Comparison of ENCODE assay signal across 2 cellular contexts in the genomic region with DNA sequence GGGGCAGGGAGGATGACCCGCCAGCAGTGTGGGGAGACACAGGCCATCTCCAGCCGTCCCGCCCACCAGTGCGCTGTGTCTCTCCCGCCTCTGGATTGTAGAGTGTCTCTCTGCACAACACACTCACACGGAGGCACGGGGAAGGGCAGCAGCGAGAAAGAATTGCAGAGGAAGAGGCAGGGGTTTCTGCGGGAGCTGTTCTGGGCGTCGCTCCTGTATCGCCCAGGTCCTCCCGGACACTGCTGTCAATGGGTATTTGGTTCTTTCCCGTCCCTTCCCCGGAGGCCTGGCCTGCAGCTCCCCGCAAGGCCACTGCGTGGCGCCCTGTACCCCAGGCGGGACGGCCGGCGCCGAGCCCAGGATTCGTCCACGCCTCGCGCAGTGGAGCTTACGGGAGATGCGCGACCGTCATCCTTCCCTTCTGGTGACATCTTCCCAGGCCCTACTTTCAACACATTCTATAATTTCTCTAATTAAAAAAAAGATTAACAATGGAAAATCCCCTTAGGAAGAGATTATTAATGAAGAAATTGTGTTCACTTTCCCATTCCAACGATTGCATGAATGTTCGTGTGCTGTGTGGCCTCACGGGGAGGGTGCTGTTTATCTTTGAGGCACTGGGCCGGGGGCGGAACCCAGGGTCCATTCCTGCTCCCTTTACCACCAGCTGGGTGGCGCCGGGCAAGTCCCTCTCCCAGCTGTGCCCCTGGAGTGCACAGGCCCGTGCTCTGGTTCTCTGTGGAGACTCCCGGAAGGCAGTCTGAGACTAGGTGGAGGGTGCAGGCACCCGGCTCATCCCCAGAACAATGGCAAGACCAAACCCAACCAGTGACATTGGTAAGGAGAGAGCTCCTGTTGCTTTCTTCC.
TF ChIP-seq lines count a peak whose summit lies in the region.

No MANE protein-coding gene starts in this region.

TF ChIP-seq in H1, 55 proteins besides CTCF, POLR2A, EP300 and RAD21 (continued from another document):
- TF ChIP-seq SP2 (IDR thresholded peaks at IDR 0.05; ENCODE audit: low read length) (no peak), TBP (IDR thresholded peaks at IDR 0.05; ENCODE audit: low read depth, low read length) (no peak), MAX (IDR thresholded peaks at IDR 0.05) (peak; percentile 30; the same call in 1 of the 2 replicates)

TF ChIP-seq in neural cell, 6 proteins besides CTCF, POLR2A, EP300 and RAD21 (continued from another document):
- TF ChIP-seq, protein P1, sequence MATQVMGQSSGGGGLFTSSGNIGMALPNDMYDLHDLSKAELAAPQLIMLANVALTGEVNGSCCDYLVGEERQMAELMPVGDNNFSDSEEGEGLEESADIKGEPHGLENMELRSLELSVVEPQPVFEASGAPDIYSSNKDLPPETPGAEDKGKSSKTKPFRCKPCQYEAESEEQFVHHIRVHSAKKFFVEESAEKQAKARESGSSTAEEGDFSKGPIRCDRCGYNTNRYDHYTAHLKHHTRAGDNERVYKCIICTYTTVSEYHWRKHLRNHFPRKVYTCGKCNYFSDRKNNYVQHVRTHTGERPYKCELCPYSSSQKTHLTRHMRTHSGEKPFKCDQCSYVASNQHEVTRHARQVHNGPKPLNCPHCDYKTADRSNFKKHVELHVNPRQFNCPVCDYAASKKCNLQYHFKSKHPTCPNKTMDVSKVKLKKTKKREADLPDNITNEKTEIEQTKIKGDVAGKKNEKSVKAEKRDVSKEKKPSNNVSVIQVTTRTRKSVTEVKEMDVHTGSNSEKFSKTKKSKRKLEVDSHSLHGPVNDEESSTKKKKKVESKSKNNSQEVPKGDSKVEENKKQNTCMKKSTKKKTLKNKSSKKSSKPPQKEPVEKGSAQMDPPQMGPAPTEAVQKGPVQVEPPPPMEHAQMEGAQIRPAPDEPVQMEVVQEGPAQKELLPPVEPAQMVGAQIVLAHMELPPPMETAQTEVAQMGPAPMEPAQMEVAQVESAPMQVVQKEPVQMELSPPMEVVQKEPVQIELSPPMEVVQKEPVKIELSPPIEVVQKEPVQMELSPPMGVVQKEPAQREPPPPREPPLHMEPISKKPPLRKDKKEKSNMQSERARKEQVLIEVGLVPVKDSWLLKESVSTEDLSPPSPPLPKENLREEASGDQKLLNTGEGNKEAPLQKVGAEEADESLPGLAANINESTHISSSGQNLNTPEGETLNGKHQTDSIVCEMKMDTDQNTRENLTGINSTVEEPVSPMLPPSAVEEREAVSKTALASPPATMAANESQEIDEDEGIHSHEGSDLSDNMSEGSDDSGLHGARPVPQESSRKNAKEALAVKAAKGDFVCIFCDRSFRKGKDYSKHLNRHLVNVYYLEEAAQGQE (IDR thresholded peaks at IDR 0.05; ENCODE audit: borderline replicate concordance): no peak
